In the genomic region with DNA sequence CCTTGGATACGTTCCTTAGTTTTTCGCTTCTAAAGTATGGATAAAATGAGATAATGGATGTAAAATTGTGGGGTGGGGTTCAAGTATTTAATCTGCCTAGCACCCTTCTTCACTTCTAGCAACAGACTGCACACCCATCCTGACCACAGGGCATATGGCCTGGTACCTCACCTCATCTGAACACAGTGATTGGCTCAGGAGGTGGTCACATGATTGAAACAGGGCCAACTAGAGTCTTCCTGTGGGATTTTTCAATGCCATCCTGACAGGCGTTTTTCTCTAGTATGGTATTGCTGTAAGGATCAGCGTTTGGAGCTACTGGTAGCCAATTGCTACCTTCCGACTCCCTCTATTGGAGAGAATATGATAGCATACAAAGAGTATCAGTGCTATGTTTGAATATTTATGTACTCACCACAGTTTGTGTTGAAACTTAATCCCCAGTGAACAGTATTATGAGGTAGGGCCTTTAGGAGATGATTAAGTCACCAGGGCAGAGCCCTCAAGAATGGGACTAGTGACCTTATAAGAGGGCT, we compare ENCODE assay signal across 12 cellular contexts.
DNase-seq lines count a peak whose midpoint lies in the region; ATAC-seq and TF ChIP-seq lines count a peak whose summit lies in the region.
"Had no signal": no experiment of that assay in that cellular context is flagged by ENCODE, and none has a peak within 500 bp of the region (broad histone marks: within the 10 kb centered on the region; RNA-seq: fewer than 3 reads in every experiment).

No MANE protein-coding gene starts in this region.

- no peaks in the 10 kb centered on the region for H3K9me2 ChIP-seq in GM23248 (ENCODE audit: insufficient read depth)

- no peak for ATAC-seq in HG03354 (IDR thresholded peaks at IDR 0.05; ENCODE audit: poor library complexity, severe bottlenecking, unreplicated experiment)
- ATAC-seq in activated CD4-positive, CD25-positive, alpha-beta regulatory T cell treated with anti-CD3 and anti-CD28 coated beads, Interleukin-2, amount 50 U/mL, for 24 hours, result no peak
- ATAC-seq: activated T-helper 17 cell treated with anti-CD3 and anti-CD28 coated beads, Interleukin-2, amount 50 U/mL, for 72 hours had no signal

- H3K9me3 ChIP-seq in mammary epithelial cell (replicated peaks; ENCODE audit: insufficient read depth, low read length) (no peaks in the 10 kb centered on the region), GM23248 (ENCODE audit: low read depth) (no peaks in the 10 kb centered on the region)
- H3K9me3 ChIP-seq: Caco-2, thyroid gland had no signal

- H3K36me3 ChIP-seq in mammary epithelial cell (ENCODE audit: insufficient read depth, low read length) (no peaks in the 10 kb centered on the region), GM23248 (ENCODE audit: low read depth) (no peaks in the 10 kb centered on the region)
- H3K36me3 ChIP-seq: thyroid gland had no signal

- H2AFZ ChIP-seq in mammary epithelial cell (ENCODE audit: low read depth, low read length), result no peak overlapping the region
- H2AFZ ChIP-seq in GM23248, result no peak overlapping the region

- H3F3A ChIP-seq in GM23248 (ENCODE audit: insufficient read depth), result peaks cover 9% of the 10 kb centered on the region

- no peak overlapping the region for H3K4me3 ChIP-seq in AG10803 (ENCODE audit: low read length)
- H3K4me3 ChIP-seq in mammary epithelial cell (replicated peaks in 1 of 3; ENCODE audit: insufficient read depth in 1 of 3, low read depth in 2 of 3, low read length in 3 of 3), result no peak overlapping the region
- H3K4me3 ChIP-seq in GM23248, result no peak overlapping the region
- H3K4me3 ChIP-seq: thyroid gland had no signal

- intact Hi-C loops in mammary epithelial cell (cut with micrococcal nuclease), result loop anchor here (5.0 kb wide), 1 partner anchor 221 kb away; no protein-coding TSS in a partner anchor

- BruUV-seq in mammary epithelial cell (replicated peaks; lab: Mats Ljungman, UMichigan), result no TSS peak

- H3K27me3 ChIP-seq in mammary epithelial cell (ENCODE audit: insufficient read depth, low read length), result peaks cover 6% of the 10 kb centered on the region
- no peaks in the 10 kb centered on the region for H3K27me3 ChIP-seq in GM23248 (replicated peaks; ENCODE audit: insufficient read depth)
- H3K27me3 ChIP-seq: thyroid gland had no signal

- H3K27ac ChIP-seq in mammary epithelial cell (ENCODE audit: insufficient read depth, low read depth, low read length), result no peak overlapping the region
- no peak overlapping the region for H3K27ac ChIP-seq in GM23248

- H3K4me1 ChIP-seq in mammary epithelial cell (ENCODE audit: insufficient read depth, low read length) (no peaks in the 10 kb centered on the region), GM23248 (ENCODE audit: insufficient read depth) (peaks cover 14% of the 10 kb centered on the region)
- H3K4me1 ChIP-seq: Caco-2 had no signal

- H3K9ac ChIP-seq in mammary epithelial cell (ENCODE audit: insufficient read depth, low read length), result no peak overlapping the region
- H3K9ac ChIP-seq in GM23248, result no peak overlapping the region

- CTCF ChIA-PET in mammary epithelial cell (lab: Charles Lee; ENCODE audit: low non-redundant PET), result no interaction called here

- WGBS in mammary epithelial cell (ENCODE audit: low coverage, missing lambda C conversion rate), result 93% methylated on average over 5 of the region's 5 CpGs
- WGBS in GM23248 (ENCODE audit: low coverage in 1 of 2, low lambda C conversion rate in 2 of 2, missing lambda C conversion rate in 2 of 2), 2 experiments, result 85% methylated on average over 5 of the region's 5 CpGs

- in situ Hi-C loops in GM13977 (cut with MboI; ENCODE audit: low pct_unique_long_range_greater_than_20kb, low sequenced_read_pairs, unreplicated experiment), result loop anchor here (25.0 kb wide), 1 partner anchor 241 kb away; a partner anchor contains a TSS
- in situ Hi-C loops in mammary epithelial cell (cut with MboI; ENCODE audit: low sequenced_read_pairs in 2 of 2), result loop anchor here (25.0 kb wide), 2 partner anchors 341 to 509 kb away; no protein-coding TSS in a partner anchor
- in situ Hi-C loops in GM23248 (cut with MboI), result no loop called here

- dilution Hi-C loops in mammary epithelial cell (cut with HindIII; ENCODE audit: low sequenced_read_pairs), result no loop called here

- H3K4me2 ChIP-seq in mammary epithelial cell (ENCODE audit: insufficient read depth, low read depth, low read length) (no peak overlapping the region), GM23248 (ENCODE audit: unreplicated experiment) (no peak overlapping the region)

- H4K20me1 ChIP-seq in mammary epithelial cell (ENCODE audit: insufficient read depth, low read length) (no peaks in the 10 kb centered on the region), GM23248 (ENCODE audit: insufficient read depth) (no peaks in the 10 kb centered on the region)

- TF ChIP-seq CTCF in AG10803 (conservative IDR thresholded peaks at IDR 0.05; ENCODE audit: low read length) (0 out of 2 replicates have a peak, but pooled peaks have one; percentile 3), GM13977 (IDR thresholded peaks at IDR 0.05; ENCODE audit: extremely low read depth, insufficient read depth, missing control alignments) (peak; percentile 44), mammary epithelial cell (conservative IDR thresholded peaks at IDR 0.05 in 1 of 2, IDR thresholded peaks at IDR 0.05 in 1 of 2; ENCODE audit: extremely low read depth in 1 of 2, insufficient read depth in 1 of 2, low read depth in 1 of 2, low read length in 2 of 2) (peak; percentile 5 to 34)

- DNase-seq in AG10803 (ENCODE audit: low read depth) (no peak), GM13977 (ENCODE audit: low spot score) (no peak), NCI-H1694 treated with DMSO at 0.1 percent for 48 hours (lab: John Stamatoyannopoulos, UW) (peak; percentile 65), mammary epithelial cell (peak; percentile 2), NCI-H748 treated with DMSO at 0.1 percent for 48 hours (lab: John Stamatoyannopoulos, UW) (no peak), GM23248 (no peak)
- DNase-seq: Caco-2; stimulated activated CD4-positive, alpha-beta T cell treated with anti-CD3 and anti-CD28 coated beads, Interleukin-4, amount 100 ng/mL, for 4 hours; thyroid gland had no signal

- H3K79me2 ChIP-seq in mammary epithelial cell (ENCODE audit: insufficient read depth, low read length) (no peaks in the 10 kb centered on the region), GM23248 (ENCODE audit: insufficient read depth) (no peaks in the 10 kb centered on the region)

Comparison
In these comparisons a context has a peak if more than half of its experiments do, and no peak if none do; other contexts are left out.
1. DNase-seq: peak in NCI-H1694 treated with DMSO at 0.1 percent for 48 hours (single experiment) and mammary epithelial cell (single experiment); none in AG10803 (single experiment), GM13977 (single experiment), NCI-H748 treated with DMSO at 0.1 percent for 48 hours (single experiment) and GM23248 (single experiment).
2. Peak in every context shown above with its lines, with median percentiles within 50 percentile points of each other: CTCF ChIP-seq.